ENCODE assay signal across 37 cellular contexts in genomic region chr1:76925825-76926224, GRCh38. TPM values are rescaled to one million over a fixed set of nuclear protein-coding genes. Genes with fewer than 3 reads are reported as not detected.
"Had no signal": no experiment of that assay in that cellular context is flagged by ENCODE, and none has a peak within 500 bp of the region (broad histone marks: within the 10 kb centered on the region; RNA-seq: fewer than 3 reads in every experiment).

No MANE protein-coding gene starts in this region.

- H3K4me1 Mint-ChIP-seq: activated B cell treated with CpG ODN at 0.5 μM for 24 hours; activated CD4-positive, alpha-beta T cell treated with anti-CD3 and anti-CD28 coated beads, Interleukin-2, amount 10 ng/mL, durations not matched to agents 24 days and 14 days; activated naive CD8-positive, alpha-beta T cell treated with anti-CD3 and anti-CD28 coated beads for 36 hours; central memory CD8-positive, alpha-beta T cell had no signal

- H3K9me3 Mint-ChIP-seq: activated B cell treated with CpG ODN at 0.5 μM for 24 hours; activated CD4-positive, alpha-beta T cell treated with anti-CD3 and anti-CD28 coated beads, Interleukin-2, amount 10 ng/mL, durations not matched to agents 24 days and 14 days; activated CD8-positive, alpha-beta T cell treated with anti-CD3 and anti-CD28 coated beads for 36 hours; activated naive CD4-positive, alpha-beta T cell treated with anti-CD3 and anti-CD28 coated beads for 36 hours; activated naive CD4-positive, alpha-beta T cell treated with anti-CD3 and anti-CD28 coated beads, Interleukin-2, amount 50 U/mL, for 72 hours; activated naive CD8-positive, alpha-beta T cell treated with anti-CD3 and anti-CD28 coated beads for 36 hours; activated T-helper 2 cell treated with anti-CD3 and anti-CD28 coated beads, Interferon-gamma antibody, Interleukin-2, Interleukin-4, amounts not matched to agents 10 μg/mL and 5 μg/mL and 100 μg/mL, durations not matched to agents 14 hours and 24 hours and 36 hours; central memory CD8-positive, alpha-beta T cell; T-helper 2 cell treated with Interferon-gamma antibody and Interleukin-4, amounts not matched to agents 5 μg/mL and 100 μg/mL, for 36 hours had no signal

- H3K4me3 Mint-ChIP-seq: activated B cell treated with CpG ODN at 0.5 μM for 24 hours; activated CD4-positive, alpha-beta memory T cell treated with anti-CD3 and anti-CD28 coated beads for 36 hours; activated CD4-positive, alpha-beta T cell treated with anti-CD3 and anti-CD28 coated beads, Interleukin-2, amount 10 ng/mL, durations not matched to agents 24 days and 14 days; activated CD8-positive, alpha-beta T cell treated with anti-CD3 and anti-CD28 coated beads for 36 hours; activated naive CD4-positive, alpha-beta T cell treated with anti-CD3 and anti-CD28 coated beads for 36 hours; activated naive CD8-positive, alpha-beta T cell treated with anti-CD3 and anti-CD28 coated beads for 36 hours; central memory CD8-positive, alpha-beta T cell; T-helper 1 cell treated with Interleukin-12 subunit alpha and Interleukin-12 subunit beta and Interleukin-4 antibody, amounts not matched to agents 30 μg/mL and 1 μg/mL, for 36 hours; T-helper 2 cell treated with Interferon-gamma antibody and Interleukin-4, amounts not matched to agents 5 μg/mL and 100 μg/mL, for 36 hours had no signal

- ATAC-seq: activated CD8-positive, alpha-beta T cell treated with anti-CD3 and anti-CD28 coated beads for 36 hours; activated naive CD4-positive, alpha-beta T cell treated with anti-CD3 and anti-CD28 coated beads, Interleukin-2, amount 50 U/mL, for 72 hours; body of pancreas had no signal

- H3K4me3 ChIP-seq: adrenal gland, body of pancreas, breast epithelium, cardiac muscle cell had no signal

- H3K4me1 ChIP-seq: body of pancreas, breast epithelium had no signal

- H3K27me3 ChIP-seq: adrenal gland, body of pancreas, brain microvascular endothelial cell, breast epithelium, cardiac muscle cell had no signal

- H3K36me3 Mint-ChIP-seq: activated CD4-positive, alpha-beta memory T cell treated with anti-CD3 and anti-CD28 coated beads for 36 hours; activated naive CD4-positive, alpha-beta T cell treated with anti-CD3 and anti-CD28 coated beads, Interleukin-2, amount 50 U/mL, for 72 hours; activated naive CD8-positive, alpha-beta T cell treated with anti-CD3 and anti-CD28 coated beads for 36 hours had no signal

- FAIRE-seq: astrocyte, TTC549 had no signal

- H3K27me3 Mint-ChIP-seq: central memory CD8-positive, alpha-beta T cell had no signal

- DNase-seq: activated B cell treated with CpG ODN at 0.5 μM for 24 hours; activated CD4-positive, alpha-beta memory T cell treated with anti-CD3 and anti-CD28 coated beads for 36 hours; activated CD4-positive, alpha-beta T cell treated with anti-CD3 and anti-CD28 coated beads for 4 hours; activated CD4-positive, alpha-beta T cell treated with anti-CD3 and anti-CD28 coated beads, Interleukin-2, amount 10 ng/mL, durations not matched to agents 24 days and 14 days; activated CD4-positive, alpha-beta T cell treated with anti-CD3 and anti-CD28 coated beads, Interleukin-2, amount 50 U/mL, for 1 hour; activated CD4-positive, alpha-beta T cell treated with anti-CD3 and anti-CD28 coated beads, Interleukin-2, amount 50 U/mL, for 4 hours; activated CD4-positive, CD25-positive, alpha-beta regulatory T cell treated with anti-CD3 and anti-CD28 coated beads, Interleukin-2, amount 50 U/mL, for 72 hours; activated CD8-positive, alpha-beta memory T cell treated with anti-CD3 and anti-CD28 coated beads, Interleukin-2, amount 50 U/mL, for 4 hours; activated CD8-positive, alpha-beta T cell treated with anti-CD3 and anti-CD28 coated beads for 36 hours; activated effector memory CD4-positive, alpha-beta T cell treated with Interleukin-2 at 50 U/mL for 16 hours; activated gamma-delta T cell; activated naive CD4-positive, alpha-beta T cell treated with anti-CD3 and anti-CD28 coated beads for 36 hours; activated naive CD4-positive, alpha-beta T cell treated with anti-CD3 and anti-CD28 coated beads, Interleukin-2, amount 50 U/mL, for 16 hours; activated naive CD8-positive, alpha-beta T cell treated with anti-CD3 and anti-CD28 coated beads for 36 hours; activated T-cell treated with anti-CD3 and anti-CD28 coated beads for 4 hours; activated T-cell treated with anti-CD3 and anti-CD28 coated beads, Interleukin-2, amount 50 U/mL, for 1 hour; activated T-cell treated with anti-CD3 and anti-CD28 coated beads, Interleukin-2, amount 50 U/mL, for 48 hours; adrenal gland; amniotic stem cell; aorta; body of pancreas; brain microvascular endothelial cell; cerebellar nuclear complex; T-helper 1 cell; T-helper 2 cell; T-helper 9 cell had no signal

- H3K36me3 ChIP-seq: adrenal gland, brain microvascular endothelial cell, breast epithelium, cardiac muscle cell had no signal

- H3K27ac ChIP-seq: adrenal gland, body of pancreas, brain microvascular endothelial cell, breast epithelium, cardiac muscle cell, VCaP had no signal

- H3K9me3 ChIP-seq: adrenal gland, body of pancreas had no signal

RNA-seq across cellular contexts. Expression of gene ST6GALNAC5, which starts 58.5 kb away (rescaled TPM):
- total RNA-seq: activated B cell treated with CpG ODN at 0.5 μM for 24 hours; activated CD4-positive, alpha-beta memory T cell treated with anti-CD3 and anti-CD28 coated beads for 36 hours; activated CD4-positive, alpha-beta T cell treated with anti-CD3 and anti-CD28 coated beads, Interleukin-2, amount 10 ng/mL, durations not matched to agents 24 days and 14 days; activated CD8-positive, alpha-beta memory T cell treated with anti-CD3 and anti-CD28 coated beads for 36 hours; activated CD8-positive, alpha-beta T cell treated with anti-CD3 and anti-CD28 coated beads for 36 hours; activated naive CD4-positive, alpha-beta T cell treated with anti-CD3 and anti-CD28 coated beads for 36 hours; activated naive CD4-positive, alpha-beta T cell treated with anti-CD3 and anti-CD28 coated beads, Interleukin-2, amount 50 U/mL, for 72 hours; activated naive CD8-positive, alpha-beta T cell treated with anti-CD3 and anti-CD28 coated beads for 36 hours; activated T-helper 2 cell treated with anti-CD3 and anti-CD28 coated beads, Interferon-gamma antibody, Interleukin-2, Interleukin-4, amounts not matched to agents 10 μg/mL and 5 μg/mL and 100 μg/mL, durations not matched to agents 14 hours and 24 hours and 36 hours had no signal
